Comparison of ENCODE assay signal across 9 cellular contexts in the genomic region with DNA sequence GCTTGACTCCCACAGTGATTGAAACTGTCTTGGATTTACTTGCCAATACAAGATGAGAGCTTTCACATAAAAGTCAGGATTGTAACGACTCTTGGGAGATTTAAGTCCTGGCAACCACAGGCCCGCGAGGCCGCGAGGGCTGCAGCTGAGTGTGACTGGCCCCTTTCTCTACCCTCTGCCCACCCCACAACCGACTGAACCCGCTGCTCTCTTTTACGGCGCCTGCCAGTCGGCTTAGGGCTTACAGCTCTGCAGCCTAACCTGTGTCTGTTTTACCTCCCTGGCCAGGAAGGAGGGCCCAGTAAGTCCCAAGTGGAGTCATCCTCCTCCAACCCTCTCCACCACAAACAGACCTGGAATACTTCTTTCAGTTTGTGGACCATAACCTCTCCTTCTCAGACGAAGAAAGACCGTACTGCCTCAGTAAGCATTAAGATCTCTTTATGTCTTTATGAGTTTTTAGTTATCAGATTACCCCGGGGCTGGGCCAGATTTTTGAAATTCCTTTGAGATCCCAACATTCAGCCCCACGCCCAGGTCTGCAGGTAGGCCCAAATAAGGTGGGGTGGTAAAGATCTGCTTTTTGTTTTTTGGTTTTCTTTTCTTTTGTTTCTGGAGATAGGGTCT. TPM values are rescaled to one million over a fixed set of nuclear protein-coding genes. Genes with fewer than 3 reads are reported as not detected.
DNase-seq lines count a peak whose midpoint lies in the region; ATAC-seq, FAIRE-seq and TF ChIP-seq lines count a peak whose summit lies in the region.
"Had no signal": no experiment of that assay in that cellular context is flagged by ENCODE, and none has a peak within 500 bp of the region (broad histone marks: within the 10 kb centered on the region; RNA-seq: fewer than 3 reads in every experiment).

No MANE protein-coding gene starts in this region.

- H3K79me2 ChIP-seq in H9 (ENCODE audit: insufficient read depth, low read length): no peaks in the 10 kb centered on the region

- H4K5ac ChIP-seq in H9 (ENCODE audit: insufficient read length, low read depth, low read length): no peak overlapping the region

- no peak overlapping the region for H3K23ac ChIP-seq in H9 (ENCODE audit: insufficient read length, low read depth, low read length)

- H4K91ac ChIP-seq in H9 (ENCODE audit: insufficient read length, low read depth, low read length): no peak overlapping the region

- WGBS in H9 (ENCODE audit: extremely low coverage, insufficient read length, low lambda C conversion rate): no CpG with 5 or more reads among the region's 14 CpGs
- WGBS in gastroesophageal sphincter (ENCODE audit: low coverage in 1 of 2), 2 donors: 77 to 88% methylated on average over 6 to 13 of the region's 14 CpGs

- no peak overlapping the region for H2BK120ac ChIP-seq in H9 (ENCODE audit: low read depth, low read length, poor library complexity, severe bottlenecking)

- H4K20me1 ChIP-seq in H9 (ENCODE audit: control insufficient read depth, insufficient read depth, insufficient read length): no peaks in the 10 kb centered on the region

- no peak overlapping the region for H3K9ac ChIP-seq in H9 (ENCODE audit: extremely low read depth, insufficient read length, low read length)

- no peak overlapping the region; a peak in 1 of 5 replicates for H3K4me3 Mint-ChIP-seq in H9

- ATAC-seq in gastroesophageal sphincter (no peak), GM19351 (IDR thresholded peaks at IDR 0.05; ENCODE audit: unreplicated experiment) (no peak)

- no peaks in the 10 kb centered on the region for H3K27me3 Mint-ChIP-seq in H9 (ENCODE audit: low read depth)

- no peaks in the 10 kb centered on the region; the same call in 1 of the 2 replicates for H3K4me1 ChIP-seq in H9 (ENCODE audit: insufficient read depth, low read length)
- peaks cover 0 to 37% (median 9%) of the 10 kb centered on the region in 3 donors for H3K4me1 ChIP-seq in gastroesophageal sphincter

- no peaks in the 10 kb centered on the region for H3K79me1 ChIP-seq in H9 (ENCODE audit: insufficient read depth, low read depth, low read length, poor library complexity, severe bottlenecking)

- no peak for TF ChIP-seq CTCF in H9 (conservative IDR thresholded peaks at IDR 0.05)
- no peak for TF ChIP-seq CTCF in RWPE1 (conservative IDR thresholded peaks at IDR 0.05; ENCODE audit: low read depth)
- no peak for TF ChIP-seq CTCF in gastroesophageal sphincter (IDR thresholded peaks at IDR 0.05)

- H2AK5ac ChIP-seq in H9 (ENCODE audit: insufficient read length, low read length): no peak overlapping the region

- H3K27ac ChIP-seq in H9 (ENCODE audit: insufficient read length, low read depth, low read length) (no peak overlapping the region), RWPE1 (no peak overlapping the region; the same call in 1 of the 2 replicates), gastroesophageal sphincter (peak overlapping the region in 3 of 4 donors; percentile 18 to 67 (median 24))

- peaks cover 3 to 23% (median 16%) of the 10 kb centered on the region in 3 experiments; a peak in 6 of 7 replicates for H3K36me3 Mint-ChIP-seq in H9 (ENCODE audit: insufficient read depth in 1 of 3, low read depth in 3 of 3)

- FAIRE-seq in GM19239 (lab: Jason Lieb, UNC): no peak

- no peak overlapping the region for H2AFZ ChIP-seq in H9 (ENCODE audit: low read length)

- H4K8ac ChIP-seq in H9 (replicated peaks; ENCODE audit: insufficient read length, low read depth, low read length): no peak overlapping the region

- H3K4me1 Mint-ChIP-seq in H9: peaks cover 25 to 29% of the 10 kb centered on the region in 2 experiments

- TF ChIP-seq POLR2A in gastroesophageal sphincter (IDR thresholded peaks at IDR 0.05): no peak

- no peak overlapping the region for H3K14ac ChIP-seq in H9 (ENCODE audit: insufficient read depth, low read length)

- H3T11ph ChIP-seq in H9 (ENCODE audit: low read length): no peak overlapping the region

- peaks cover 0 to 10% of the 10 kb centered on the region in 2 donors for H3K36me3 ChIP-seq in gastroesophageal sphincter

- CTCF ChIA-PET in RWPE1 (lab: Yijun Ruan, JAX): interaction anchor here (0.6 to 1.0 kb wide), 3 partner anchors 9 to 20 kb away, joined by 3 to 6 read pairs (median 4); no protein-coding TSS in a partner anchor

- H2BK12ac ChIP-seq in H9 (ENCODE audit: insufficient read length, low read depth, low read length): no peak overlapping the region

- DNase-seq in H9 (peak; percentile 58), RWPE1 (ENCODE audit: low spot score) (peak; percentile 34), renal cortical epithelial cell (ENCODE audit: low read depth) (peak; percentile 2), GM19239 (ENCODE audit: insufficient read length, low spot score) (no peak), NCI-H748 treated with DMSO at 0.1 percent for 48 hours (lab: John Stamatoyannopoulos, UW) (no peak)
- DNase-seq: activated CD8-positive, alpha-beta memory T cell treated with anti-CD3 and anti-CD28 coated beads, Interleukin-2, amount 50 U/mL, for 48 hours had no signal

- no peak overlapping the region for H2BK15ac ChIP-seq in H9 (ENCODE audit: low read depth, low read length)

- no peak overlapping the region for H2BK5ac ChIP-seq in H9 (ENCODE audit: insufficient read length, low read length)

- no peak overlapping the region for H3K18ac ChIP-seq in H9 (ENCODE audit: insufficient read length, low read depth, low read length)

- no peaks in the 10 kb centered on the region for H3K9me3 ChIP-seq in H9 (ENCODE audit: control insufficient read depth, low read depth, low read length)
- no peaks in the 10 kb centered on the region for H3K9me3 ChIP-seq in gastroesophageal sphincter

- H3K4me3 ChIP-seq in gastroesophageal sphincter: no peak overlapping the region

- no peak overlapping the region for H3K4ac ChIP-seq in H9 (ENCODE audit: low read depth, low read length)

- H3K9me3 Mint-ChIP-seq in H9: no peaks in the 10 kb centered on the region

- POLR2A ChIA-PET in RWPE1 (lab: Yijun Ruan, JAX; ENCODE audit: low non-redundant PET): interaction anchor here (0.6 kb wide), 1 partner anchor 10 kb away, joined by 3 read pairs; no protein-coding TSS in a partner anchor

- H2BK20ac ChIP-seq in H9 (ENCODE audit: low read depth, low read length, poor library complexity, severe bottlenecking): no peak overlapping the region

- H3K4me2 ChIP-seq in H9 (ENCODE audit: insufficient read depth, insufficient read length, low read length): no peak overlapping the region

- peak overlapping the region; percentile 61 to 93 (median 68); a peak in 4 of 7 replicates for H3K27ac Mint-ChIP-seq in H9

- no peaks in the 10 kb centered on the region for H3K23me2 ChIP-seq in H9 (ENCODE audit: insufficient read length, low read depth, low read length, poor library complexity, severe bottlenecking)

- H3K27me3 ChIP-seq in H9 (ENCODE audit: insufficient read depth, low read length) (no peaks in the 10 kb centered on the region), gastroesophageal sphincter (no peaks in the 10 kb centered on the region)

- no peak for TF ChIP-seq EP300 in gastroesophageal sphincter (IDR thresholded peaks at IDR 0.05)

- no peak overlapping the region for H3K56ac ChIP-seq in H9 (ENCODE audit: insufficient read length, low read depth, low read length)

RNA-seq across cellular contexts. Expression of a gene that starts 12.6 kb away (rescaled TPM):
- total RNA-seq in H9 (2021): 23.4 and 27.5 TPM in 2 replicates
- 10 to 100 TPM in 2 of 4 donors, 1 to 10 TPM in 2; 4.6 to 10.5 (median 8.5) TPM for total RNA-seq in gastroesophageal sphincter
- 21.4 and 48.7 TPM in 2 replicates for total RNA-seq in renal cortical epithelial cell

RNA-seq across cellular contexts. Expression of a gene that starts 34.9 kb away (rescaled TPM):
- total RNA-seq in H9 (2021) (98.2 and 104 TPM in 2 replicates), gastroesophageal sphincter (100 to 1,000 TPM; 106 to 149 (median 136) TPM), renal cortical epithelial cell (45.7 and 91.3 TPM in 2 replicates)
- total RNA-seq: HT-29 had no signal

Comparison
In these comparisons a context has a peak if more than half of its experiments do, and no peak if none do; other contexts are left out.
1. DNase-seq: peak in H9 (single experiment), RWPE1 (single experiment) and renal cortical epithelial cell (single experiment); none in GM19239 (single experiment) and NCI-H748 treated with DMSO at 0.1 percent for 48 hours (single experiment).
2. H3K27ac ChIP-seq: peak in gastroesophageal sphincter (3 of 4); none in H9 (single experiment) and RWPE1 (single experiment).